32 cellular contexts compared by ENCODE assay signal in the genomic region with DNA sequence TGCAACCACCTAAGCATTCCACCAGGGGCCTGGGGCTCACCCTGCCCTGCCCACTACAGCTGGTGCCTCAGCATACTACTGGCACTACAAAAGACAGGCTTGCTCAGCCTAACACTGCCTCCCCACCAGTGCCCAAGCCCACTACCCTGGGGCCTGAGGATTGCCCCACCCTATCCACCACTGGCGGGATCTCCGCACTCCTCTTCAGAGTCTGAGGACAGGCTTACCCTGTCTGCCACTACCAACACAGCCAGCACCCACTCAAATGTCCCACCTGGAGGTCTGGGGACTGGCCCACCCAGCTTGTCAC.
"Had no signal": no experiment of that assay in that cellular context is flagged by ENCODE, and none has a peak within 500 bp of the region (broad histone marks: within the 10 kb centered on the region; RNA-seq: fewer than 3 reads in every experiment).

No MANE protein-coding gene starts in this region.

- H3K9ac ChIP-seq: SK-N-SH had no signal

- H3K4me1 Mint-ChIP-seq: activated CD4-positive, alpha-beta T cell treated with anti-CD3 and anti-CD28 coated beads for 36 hours; activated naive CD4-positive, alpha-beta T cell treated with anti-CD3 and anti-CD28 coated beads, Interleukin-2, amount 50 U/mL, for 24 hours had no signal

- H3K4me3 Mint-ChIP-seq: activated CD4-positive, alpha-beta memory T cell treated with anti-CD3 and anti-CD28 coated beads, Interleukin-2, amount 10 ng/mL, durations not matched to agents 7 days and 5 days; activated CD4-positive, alpha-beta T cell treated with anti-CD3 and anti-CD28 coated beads for 36 hours; activated CD8-positive, alpha-beta memory T cell treated with anti-CD3 and anti-CD28 coated beads, Interleukin-2, amount 10 ng/mL, durations not matched to agents 7 days and 5 days; activated naive CD4-positive, alpha-beta T cell treated with anti-CD3 and anti-CD28 coated beads, Interleukin-2, amount 50 U/mL, for 24 hours; activated naive CD8-positive, alpha-beta T cell treated with anti-CD3 and anti-CD28 coated beads, Interleukin-2, amount 10 ng/mL, durations not matched to agents 7 days and 5 days; T-helper 1 cell treated with Interleukin-12 subunit alpha and Interleukin-12 subunit beta and Interleukin-4 antibody, amounts not matched to agents 30 μg/mL and 1 μg/mL, for 36 hours; T-helper 2 cell treated with Interferon-gamma antibody and Interleukin-4, amounts not matched to agents 5 μg/mL and 100 μg/mL, for 36 hours had no signal

- H3K9me3 ChIP-seq: SJSA1 had no signal

- H3K27ac Mint-ChIP-seq: activated CD4-positive, alpha-beta memory T cell treated with anti-CD3 and anti-CD28 coated beads, Interleukin-2, amount 10 ng/mL, durations not matched to agents 7 days and 5 days; activated CD4-positive, alpha-beta T cell treated with anti-CD3 and anti-CD28 coated beads for 36 hours; activated CD8-positive, alpha-beta memory T cell treated with anti-CD3 and anti-CD28 coated beads, Interleukin-2, amount 10 ng/mL, durations not matched to agents 7 days and 5 days; activated naive CD4-positive, alpha-beta T cell treated with anti-CD3 and anti-CD28 coated beads, Interleukin-2, amount 50 U/mL, for 24 hours; activated naive CD8-positive, alpha-beta T cell treated with anti-CD3 and anti-CD28 coated beads, Interleukin-2, amount 10 ng/mL, durations not matched to agents 7 days and 5 days had no signal

- H3K4me2 ChIP-seq: SK-N-SH had no signal

- H3K4me1 ChIP-seq: body of pancreas, breast epithelium, Peyer's patch, SJSA1 had no signal

- H3K36me3 ChIP-seq: breast epithelium, SJSA1 had no signal

- ATAC-seq: activated CD4-positive, alpha-beta T cell treated with anti-CD3 and anti-CD28 coated beads for 36 hours; activated CD4-positive, CD25-positive, alpha-beta regulatory T cell treated with anti-CD3 and anti-CD28 coated beads, Interleukin-2, amount 50 U/mL, for 24 hours; activated CD8-positive, alpha-beta memory T cell treated with anti-CD3 and anti-CD28 coated beads, Interleukin-2, amount 10 ng/mL, durations not matched to agents 7 days and 5 days; body of pancreas; K562; PC-3 had no signal

- H3K4me3 ChIP-seq: body of pancreas, breast epithelium, K562, Peyer's patch, SJSA1 had no signal

- DNase-seq: activated CD4-positive, alpha-beta memory T cell treated with anti-CD3 and anti-CD28 coated beads, Interleukin-2, amount 10 ng/mL, durations not matched to agents 7 days and 5 days; activated CD4-positive, alpha-beta T cell treated with anti-CD3 and anti-CD28 coated beads for 36 hours; activated CD8-positive, alpha-beta memory T cell treated with anti-CD3 and anti-CD28 coated beads for 24 hours; activated CD8-positive, alpha-beta memory T cell treated with anti-CD3 and anti-CD28 coated beads, Interleukin-2, amount 10 ng/mL, durations not matched to agents 7 days and 5 days; activated CD8-positive, alpha-beta memory T cell treated with anti-CD3 and anti-CD28 coated beads, Interleukin-2, amount 50 U/mL, for 48 hours; activated gamma-delta T cell; activated naive CD4-positive, alpha-beta T cell treated with Interleukin-2 at 50 U/mL for 16 hours; activated naive CD8-positive, alpha-beta T cell treated with anti-CD3 and anti-CD28 coated beads, Interleukin-2, amount 10 ng/mL, durations not matched to agents 7 days and 5 days; activated T-cell treated with anti-CD3 and anti-CD28 coated beads, Interleukin-2, amount 50 U/mL, for 48 hours; amygdala; body of pancreas; IMR-90; Kasumi-1; MM.1S; NCI-H1092; NCI-H1436 treated with DMSO at 0.1 percent for 48 hours; NCI-H1694 treated with DMSO at 0.1 percent for 48 hours; NCI-H2029; NCI-H345; NCI-H524 treated with DMSO at 0.1 percent for 48 hours; PC-3; Peyer's patch; RPMI8226; SHP77 treated with DMSO at 0.1 percent for 48 hours; SK-N-SH had no signal

- H3K27ac ChIP-seq: body of pancreas, breast epithelium, Peyer's patch, SJSA1 had no signal

- H3K27me3 ChIP-seq: body of pancreas, breast epithelium, Peyer's patch, SJSA1 had no signal

- H3K27me3 Mint-ChIP-seq: activated CD4-positive, alpha-beta memory T cell treated with anti-CD3 and anti-CD28 coated beads, Interleukin-2, amount 10 ng/mL, durations not matched to agents 7 days and 5 days; activated CD4-positive, alpha-beta T cell treated with anti-CD3 and anti-CD28 coated beads for 36 hours; activated CD8-positive, alpha-beta memory T cell treated with anti-CD3 and anti-CD28 coated beads, Interleukin-2, amount 10 ng/mL, durations not matched to agents 7 days and 5 days; activated naive CD4-positive, alpha-beta T cell treated with anti-CD3 and anti-CD28 coated beads, Interleukin-2, amount 50 U/mL, for 24 hours; activated naive CD8-positive, alpha-beta T cell treated with anti-CD3 and anti-CD28 coated beads, Interleukin-2, amount 10 ng/mL, durations not matched to agents 7 days and 5 days had no signal
